Comparison of ENCODE assay signal across 22 cellular contexts in genomic region chr3:126511291-126511690, GRCh38. TPM values are rescaled to one million over a fixed set of nuclear protein-coding genes. Genes with fewer than 3 reads are reported as not detected.
DNase-seq lines count a peak whose midpoint lies in the region; ATAC-seq and TF ChIP-seq lines count a peak whose summit lies in the region.
"Had no signal": no experiment of that assay in that cellular context is flagged by ENCODE, and none has a peak within 500 bp of the region (broad histone marks: within the 10 kb centered on the region; RNA-seq: fewer than 3 reads in every experiment).

No MANE protein-coding gene starts in this region.

- H3K79me2 ChIP-seq in ACC112 (ENCODE audit: control insufficient read depth, insufficient read depth, low read length, unreplicated experiment): no peaks in the 10 kb centered on the region

- H3K27me3 Mint-ChIP-seq in chondrocyte (ENCODE audit: low read depth): peaks cover 8% of the 10 kb centered on the region
- no peaks in the 10 kb centered on the region for H3K27me3 Mint-ChIP-seq in activated CD4-positive, alpha-beta T cell treated with anti-CD3 and anti-CD28 coated beads for 36 hours

- intact Hi-C loops in sciatic nerve (cut with DNase I): no loop called here
- intact Hi-C loops in activated CD4-positive, alpha-beta T cell treated with anti-CD3 and anti-CD28 coated beads for 36 hours (cut with DNase I, micrococcal nuclease): no loop called here

- no peak for TF ChIP-seq CTCF in chondrocyte (IDR thresholded peaks at IDR 0.05)

- no peak overlapping the region for H3K4me3 ChIP-seq in ACC112 (ENCODE audit: low read depth, low read length)

- no peak overlapping the region for H3K27ac Mint-ChIP-seq in chondrocyte (ENCODE audit: unreplicated experiment)
- no peak overlapping the region for H3K27ac Mint-ChIP-seq in activated CD4-positive, alpha-beta T cell treated with anti-CD3 and anti-CD28 coated beads for 36 hours
- H3K27ac Mint-ChIP-seq: CD14-positive monocyte, IgD-negative memory B cell had no signal

- no peak overlapping the region for H3K27ac ChIP-seq in ACC112 (ENCODE audit: low read depth, low read length)
- H3K27ac ChIP-seq: 22Rv1 had no signal

- POLR2A ChIA-PET in activated CD4-positive, alpha-beta T cell treated with anti-CD3 and anti-CD28 coated beads for 36 hours (lab: Charles Lee): no interaction called here

- ATAC-seq in sciatic nerve (no peak), left lobe of liver (no peak)
- ATAC-seq in activated CD4-positive, alpha-beta T cell treated with anti-CD3 and anti-CD28 coated beads for 36 hours: no peak

- no peak overlapping the region for H3K4me3 Mint-ChIP-seq in chondrocyte (ENCODE audit: unreplicated experiment)
- H3K4me3 Mint-ChIP-seq in activated CD4-positive, alpha-beta T cell treated with anti-CD3 and anti-CD28 coated beads for 36 hours: no peak overlapping the region
- H3K4me3 Mint-ChIP-seq: CD14-positive monocyte, IgD-negative memory B cell had no signal

- H3K4me1 Mint-ChIP-seq in chondrocyte (ENCODE audit: low read depth): no peaks in the 10 kb centered on the region
- H3K4me1 Mint-ChIP-seq in activated CD4-positive, alpha-beta T cell treated with anti-CD3 and anti-CD28 coated beads for 36 hours: no peaks in the 10 kb centered on the region
- H3K4me1 Mint-ChIP-seq: CD14-positive monocyte, IgD-negative memory B cell had no signal

- no peaks in the 10 kb centered on the region for H3K36me3 ChIP-seq in ACC112 (ENCODE audit: insufficient read depth, low read length)

- H3K27me3 ChIP-seq in ACC112 (ENCODE audit: insufficient read depth, low read length): peaks cover 5% of the 10 kb centered on the region; the same call in 1 of the 2 replicates

- DNase-seq in NCI-H2107 treated with DMSO at 0.1 percent for 48 hours (lab: John Stamatoyannopoulos, UW; ENCODE audit: unreplicated experiment) (peak; percentile 44), NCI-H2107 (lab: John Stamatoyannopoulos, UW) (no peak), chondrocyte (ENCODE audit: low spot score) (peak; percentile 27), sciatic nerve (ENCODE audit: low spot score) (peak; percentile 31), left lobe of liver (ENCODE audit: low spot score) (no peak), T-helper 1 cell (no peak)
- DNase-seq in activated CD4-positive, alpha-beta T cell treated with anti-CD3 and anti-CD28 coated beads for 36 hours: no peak
- DNase-seq: AML-193, GOT3, HCEC 1CT, NCI-H1105, NCI-H146, NCI-H2029, NCI-H2171, NCI-H345, NCI-H524, SHP77 treated with DMSO at 0.1 percent for 48 hours had no signal

- H3K36me3 Mint-ChIP-seq in chondrocyte (ENCODE audit: low read depth): no peaks in the 10 kb centered on the region
- H3K36me3 Mint-ChIP-seq in activated CD4-positive, alpha-beta T cell treated with anti-CD3 and anti-CD28 coated beads for 36 hours (ENCODE audit: low read depth): no peaks in the 10 kb centered on the region
- H3K36me3 Mint-ChIP-seq: CD14-positive monocyte, IgD-negative memory B cell had no signal

- peak overlapping the region; percentile 32 for H2AFZ ChIP-seq in ACC112 (ENCODE audit: low read length, unreplicated experiment)

- no peaks in the 10 kb centered on the region for H3K9me3 Mint-ChIP-seq in chondrocyte (ENCODE audit: low read depth)
- no peaks in the 10 kb centered on the region for H3K9me3 Mint-ChIP-seq in activated CD4-positive, alpha-beta T cell treated with anti-CD3 and anti-CD28 coated beads for 36 hours (ENCODE audit: low read depth)
- H3K9me3 Mint-ChIP-seq: CD14-positive monocyte, IgD-negative memory B cell had no signal

- CTCF ChIA-PET in activated CD4-positive, alpha-beta T cell treated with anti-CD3 and anti-CD28 coated beads for 36 hours (lab: Charles Lee): interaction anchor here (1.0 to 2.1 kb wide), 2 partner anchors 12 to 1037 kb away, joined by 3 to 14 read pairs; no protein-coding TSS in a partner anchor

- H3K4me1 ChIP-seq in ACC112 (ENCODE audit: control insufficient read depth, insufficient read depth, low read length, unreplicated experiment): peaks cover 7% of the 10 kb centered on the region

RNA-seq across cellular contexts. Expression of gene UROC1, which starts 6.3 kb away (rescaled TPM):
- 0.15 TPM in 1 of 3 replicates, not detected in the others for total RNA-seq in chondrocyte
- not detected for total RNA-seq in sciatic nerve
- not detected for total RNA-seq in activated CD4-positive, alpha-beta T cell treated with anti-CD3 and anti-CD28 coated beads for 36 hours
- 112 TPM for total RNA-seq in left lobe of liver
- total RNA-seq: Daoy had no signal

RNA-seq across cellular contexts. Expression of gene CHST13, which starts 12.7 kb away (rescaled TPM):
- total RNA-seq in chondrocyte (not detected in 3 replicates), sciatic nerve (0.89 TPM), left lobe of liver (43.8 TPM)
- not detected for total RNA-seq in activated CD4-positive, alpha-beta T cell treated with anti-CD3 and anti-CD28 coated beads for 36 hours
- total RNA-seq: Daoy had no signal

RNA-seq across cellular contexts. Expression of gene ZXDC, which starts 35.6 kb away (rescaled TPM):
- total RNA-seq in chondrocyte (26.3 to 29.7 TPM (median 26.6 TPM) in 3 replicates), sciatic nerve (39.7 TPM), left lobe of liver (21.5 TPM)
- total RNA-seq in activated CD4-positive, alpha-beta T cell treated with anti-CD3 and anti-CD28 coated beads for 36 hours: 10 to 100 TPM; 21.6 to 23.1 TPM

RNA-seq across cellular contexts. Expression of gene C3orf22, which starts 47.4 kb away (rescaled TPM):
- total RNA-seq in chondrocyte (not detected in 3 replicates), sciatic nerve (not detected), left lobe of liver (not detected)
- total RNA-seq in activated CD4-positive, alpha-beta T cell treated with anti-CD3 and anti-CD28 coated beads for 36 hours: not detected
- total RNA-seq: Daoy had no signal

Comparison
In these comparisons a context has a peak if more than half of its experiments do, and no peak if none do; other contexts are left out.
1. DNase-seq: peak in NCI-H2107 treated with DMSO at 0.1 percent for 48 hours (single experiment), chondrocyte (single experiment) and sciatic nerve (single experiment); none in NCI-H2107 (single experiment), activated CD4-positive, alpha-beta T cell treated with anti-CD3 and anti-CD28 coated beads for 36 hours (single experiment), left lobe of liver (single experiment) and T-helper 1 cell (0 of 5).
2. RNA of gene UROC1, which starts 6.3 kb away (total RNA-seq): 112 TPM in left lobe of liver (single experiment); 0.15 TPM in chondrocyte, not detected in sciatic nerve (single experiment) and not detected in activated CD4-positive, alpha-beta T cell treated with anti-CD3 and anti-CD28 coated beads for 36 hours; every median in the first group is over 10 times any median in the second.
3. RNA of gene CHST13, which starts 12.7 kb away (total RNA-seq): 43.8 TPM in left lobe of liver (single experiment); 0.89 TPM in sciatic nerve (single experiment), not detected in activated CD4-positive, alpha-beta T cell treated with anti-CD3 and anti-CD28 coated beads for 36 hours and not detected in chondrocyte; every median in the first group is over 10 times any median in the second.